Comparison of ENCODE assay signal across 9 cellular contexts in the genomic region with DNA sequence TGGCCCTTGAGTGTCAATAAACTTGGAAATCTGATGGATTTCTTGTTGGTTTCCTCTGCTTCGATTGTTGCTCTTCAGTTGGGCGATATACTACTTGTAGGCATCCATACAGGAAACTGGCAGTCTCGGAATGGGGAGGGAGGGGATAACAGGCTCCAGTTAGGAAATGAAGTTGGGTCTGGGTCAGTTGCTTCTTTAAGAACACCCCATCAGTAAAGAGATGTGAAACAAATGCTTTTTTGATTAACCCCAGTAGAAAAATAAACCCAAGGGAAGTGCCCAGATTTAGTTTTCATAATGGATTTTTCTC. TPM values are rescaled to one million over a fixed set of nuclear protein-coding genes. Genes with fewer than 3 reads are reported as not detected.
DNase-seq lines count a peak whose midpoint lies in the region; ATAC-seq and TF ChIP-seq lines count a peak whose summit lies in the region.
"Had no signal": no experiment of that assay in that cellular context is flagged by ENCODE, and none has a peak within 500 bp of the region (broad histone marks: within the 10 kb centered on the region; RNA-seq: fewer than 3 reads in every experiment).

No MANE protein-coding gene starts in this region.

- DNase-seq in activated CD4-positive, alpha-beta T cell treated with anti-CD3 and anti-CD28 coated beads for 36 hours, result no peak
- no peak for DNase-seq in activated CD4-positive, alpha-beta T cell treated with anti-CD3 and anti-CD28 coated beads, Interleukin-2, amount 50 U/mL, for 1 hour
- DNase-seq in HS-5 (ENCODE audit: low read depth) (peak; percentile 9), cardiac fibroblast (ENCODE audit: low read depth in 2 of 2) (peak in 1 of 2 donors; percentile 7), NCI-H1694 (lab: John Stamatoyannopoulos, UW) (no peak), Ammon's horn (ENCODE audit: low spot score) (no peak)
- no peak for DNase-seq in naive thymus-derived CD4-positive, alpha-beta T cell
- DNase-seq in stimulated activated CD4-positive, alpha-beta T cell treated with anti-CD3 and anti-CD28 coated beads, Interleukin-1b, Interleukin-23, amount 100 ng/mL, for 48 hours, result no peak

- peaks cover 3% of the 10 kb centered on the region for H3K9me3 Mint-ChIP-seq in activated CD4-positive, alpha-beta T cell treated with anti-CD3 and anti-CD28 coated beads for 36 hours (ENCODE audit: low read depth)
- peaks cover 0 to 4% (median 2%) of the 10 kb centered on the region in 11 donors for H3K9me3 Mint-ChIP-seq in naive thymus-derived CD4-positive, alpha-beta T cell

- POLR2A ChIA-PET in activated CD4-positive, alpha-beta T cell treated with anti-CD3 and anti-CD28 coated beads for 36 hours (lab: Charles Lee), result no interaction called here
- POLR2A ChIA-PET in naive thymus-derived CD4-positive, alpha-beta T cell (lab: Charles Lee), result interaction anchor here (0.6 to 1.2 kb wide), 2 partner anchors 15 to 922 kb away, joined by 3 read pairs; partner anchors contain the start of gene C3orf38

- intact Hi-C loops in activated CD4-positive, alpha-beta T cell treated with anti-CD3 and anti-CD28 coated beads for 36 hours (cut with DNase I, micrococcal nuclease), result loop anchor here (1.0 to 5.0 kb wide), 2 partner anchors 830 to 922 kb away; partner anchors contain the start of genes C3orf38 (in 1 of the 2), CGGBP1 (in 1 of the 2) and ZNF654 (in 1 of the 2)
- intact Hi-C loops in naive thymus-derived CD4-positive, alpha-beta T cell (cut with micrococcal nuclease), result loop anchor here (1.0 to 5.0 kb wide), 7 partner anchors 19 to 922 kb away; partner anchors contain the start of genes C3orf38 (in 2 of the 2), CGGBP1 (in 2 of the 2) and ZNF654 (in 2 of the 2)

- peaks cover 9% of the 10 kb centered on the region for H3K36me3 Mint-ChIP-seq in activated CD4-positive, alpha-beta T cell treated with anti-CD3 and anti-CD28 coated beads for 36 hours (ENCODE audit: low read depth)
- peaks cover 3 to 17% (median 7%) of the 10 kb centered on the region in 5 donors for H3K36me3 Mint-ChIP-seq in naive thymus-derived CD4-positive, alpha-beta T cell

- H3K27me3 ChIP-seq in naive thymus-derived CD4-positive, alpha-beta T cell (ENCODE audit: control insufficient read depth in 2 of 2, insufficient read depth in 2 of 2, low read length in 2 of 2), result no peaks in the 10 kb centered on the region

- H3K27ac Mint-ChIP-seq in activated CD4-positive, alpha-beta T cell treated with anti-CD3 and anti-CD28 coated beads for 36 hours, result peak overlapping the region; percentile 96
- peak overlapping the region; percentile 96 to 99 (median 98) for H3K27ac Mint-ChIP-seq in naive thymus-derived CD4-positive, alpha-beta T cell

- H3K4me3 Mint-ChIP-seq in activated CD4-positive, alpha-beta T cell treated with anti-CD3 and anti-CD28 coated beads for 36 hours, result peak overlapping the region; percentile 97
- peak overlapping the region; percentile 91 to 99 (median 98) for H3K4me3 Mint-ChIP-seq in naive thymus-derived CD4-positive, alpha-beta T cell

- peaks cover 0 to 12% (median 0%) of the 10 kb centered on the region in 3 experiments for H3K36me3 ChIP-seq in naive thymus-derived CD4-positive, alpha-beta T cell (ENCODE audit: control insufficient read depth in 2 of 3, insufficient read depth in 3 of 3, low read length in 3 of 3)

- peaks cover 5% of the 10 kb centered on the region for H3K27me3 Mint-ChIP-seq in activated CD4-positive, alpha-beta T cell treated with anti-CD3 and anti-CD28 coated beads for 36 hours
- peaks cover 3 to 24% (median 4%) of the 10 kb centered on the region in 5 donors for H3K27me3 Mint-ChIP-seq in naive thymus-derived CD4-positive, alpha-beta T cell

- H3K27ac ChIP-seq in naive thymus-derived CD4-positive, alpha-beta T cell (ENCODE audit: low read depth, low read length), result peak overlapping the region; percentile 95

- H3K4me1 Mint-ChIP-seq in activated CD4-positive, alpha-beta T cell treated with anti-CD3 and anti-CD28 coated beads for 36 hours, result peaks cover 44% of the 10 kb centered on the region
- H3K4me1 Mint-ChIP-seq in naive thymus-derived CD4-positive, alpha-beta T cell, result peaks cover 26 to 66% (median 47%) of the 10 kb centered on the region in 7 donors

- no peak for TF ChIP-seq CTCF in cardiac fibroblast (IDR thresholded peaks at IDR 0.05; ENCODE audit: low read depth, low read length)

- H3K9me3 ChIP-seq in naive thymus-derived CD4-positive, alpha-beta T cell (ENCODE audit: control insufficient read depth in 2 of 3, low read length in 3 of 3), result no peaks in the 10 kb centered on the region

- peaks cover 12 to 17% of the 10 kb centered on the region in 2 donors for H3K4me1 ChIP-seq in naive thymus-derived CD4-positive, alpha-beta T cell (ENCODE audit: control insufficient read depth in 2 of 2, insufficient read depth in 2 of 2, low read length in 2 of 2)

- CTCF ChIA-PET in activated CD4-positive, alpha-beta T cell treated with anti-CD3 and anti-CD28 coated beads for 36 hours (lab: Charles Lee), result interaction anchor here (1.0 to 1.5 kb wide), 2 partner anchors 34 to 48 kb away, joined by 3 to 4 read pairs; no protein-coding TSS in a partner anchor
- CTCF ChIA-PET in naive thymus-derived CD4-positive, alpha-beta T cell (lab: Charles Lee), result no interaction called here

- no peak for ATAC-seq in activated CD4-positive, alpha-beta T cell treated with anti-CD3 and anti-CD28 coated beads for 36 hours
- ATAC-seq in naive thymus-derived CD4-positive, alpha-beta T cell, result no peak

- peak overlapping the region; percentile 77 to 98 for H3K4me3 ChIP-seq in cardiac fibroblast (replicated peaks in 1 of 2; ENCODE audit: low read depth in 2 of 2, low read length in 2 of 2)
- H3K4me3 ChIP-seq in naive thymus-derived CD4-positive, alpha-beta T cell (ENCODE audit: low read length), result peak overlapping the region; percentile 81

RNA-seq across cellular contexts. Expression of gene CHMP2B, which starts 0.7 kb away (rescaled TPM):
- 10 to 100 TPM; 25.4 to 29.4 TPM for total RNA-seq in activated CD4-positive, alpha-beta T cell treated with anti-CD3 and anti-CD28 coated beads for 36 hours
- total RNA-seq in naive thymus-derived CD4-positive, alpha-beta T cell, result 10 to 100 TPM; 20.7 to 27.4 (median 23.4) TPM
- 10 to 100 TPM; 35.4 to 41.2 TPM for polyA plus RNA-seq in naive thymus-derived CD4-positive, alpha-beta T cell

RNA-seq across cellular contexts. Expression of gene POU1F1, which starts 48.6 kb away (rescaled TPM):
- total RNA-seq in activated CD4-positive, alpha-beta T cell treated with anti-CD3 and anti-CD28 coated beads for 36 hours, result not detected
- total RNA-seq in naive thymus-derived CD4-positive, alpha-beta T cell, result not detected
- not detected for polyA plus RNA-seq in naive thymus-derived CD4-positive, alpha-beta T cell
- total RNA-seq: Daoy had no signal
